Comparison of ENCODE assay signal across 16 cellular contexts in the genomic region with DNA sequence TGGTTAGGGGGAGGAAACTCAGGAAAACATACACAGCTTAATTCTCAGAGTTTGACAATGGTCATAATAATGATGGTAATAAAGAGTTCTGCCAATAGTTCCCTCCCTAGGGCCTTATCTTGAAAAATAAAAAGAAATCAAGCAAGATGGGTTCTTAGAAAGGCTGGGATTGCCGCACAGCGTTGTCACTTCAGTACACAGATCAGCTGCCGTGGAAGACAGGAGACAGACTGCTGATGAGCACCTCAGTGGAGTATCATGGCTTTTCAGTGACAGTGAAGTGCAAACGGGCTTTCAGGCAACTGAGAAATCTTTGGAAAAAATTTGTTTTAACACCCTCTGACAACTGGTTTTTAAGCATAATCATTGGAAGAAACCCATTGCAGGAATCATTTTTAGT.
A peak's percentile ranks its signal among the peaks of the same experiment; 100 is the strongest.
DNase-seq lines count a peak whose midpoint lies in the region; ATAC-seq and TF ChIP-seq lines count a peak whose summit lies in the region.
"Had no signal": no experiment of that assay in that cellular context is flagged by ENCODE, and none has a peak within 500 bp of the region (broad histone marks: within the 10 kb centered on the region; RNA-seq: fewer than 3 reads in every experiment).

No MANE protein-coding gene starts in this region.

- DNase-seq in G401 (ENCODE audit: low spot score) (peak; percentile 19), NCI-H1105 treated with DMSO at 0.1 percent for 48 hours (lab: John Stamatoyannopoulos, UW) (peak; percentile 49), adipocyte (ENCODE audit: low read depth) (no peak), neural progenitor cell (ENCODE audit: low spot score) (no peak), progenitor cell of endocrine pancreas (ENCODE audit: low spot score, unreplicated experiment) (no peak)
- DNase-seq in activated T-cell treated with anti-CD3 and anti-CD28 coated beads, Interleukin-2, amount 50 U/mL, for 24 hours: no peak
- DNase-seq: activated CD4-positive, CD25-positive, alpha-beta regulatory T cell; activated CD8-positive, alpha-beta memory T cell treated with anti-CD3 and anti-CD28 coated beads, Interleukin-2, amount 10 ng/mL, durations not matched to agents 7 days and 5 days; activated naive CD4-positive, alpha-beta T cell treated with Interleukin-2 at 50 U/mL for 16 hours; foreskin melanocyte; stimulated activated naive CD8-positive, alpha-beta T cell treated with anti-CD3 and anti-CD28 coated beads, Interleukin-15, Interleukin-2, amounts not matched to agents 100 U/mL and 50 U/mL, for 24 hours had no signal

- no peak for ATAC-seq in HG03520 (IDR thresholded peaks at IDR 0.05; ENCODE audit: unreplicated experiment)
- ATAC-seq: activated CD8-positive, alpha-beta memory T cell treated with anti-CD3 and anti-CD28 coated beads, Interleukin-2, amount 10 ng/mL, durations not matched to agents 7 days and 5 days; stimulated activated naive CD8-positive, alpha-beta T cell treated with anti-CD3 and anti-CD28 coated beads, Interleukin-15, Interleukin-2, amounts not matched to agents 100 U/mL and 50 U/mL, for 24 hours had no signal

- in situ Hi-C loops in G401 (cut with HindIII; ENCODE audit: low sequenced_read_pairs): no loop called here

- H3F3A ChIP-seq in neural progenitor cell (ENCODE audit: low read depth): no peaks in the 10 kb centered on the region

- H4K20me1 ChIP-seq in neural progenitor cell (ENCODE audit: low read depth): no peaks in the 10 kb centered on the region
- H4K20me1 ChIP-seq: BLaER1 treated with 17β-estradiol and CSF1 and Interleukin-3, amounts not matched to agents 10 nM and 100 nM had no signal

- H3K4me3 ChIP-seq in adipocyte (ENCODE audit: low read length): peak overlapping the region; percentile 51
- H3K4me3 ChIP-seq in neural progenitor cell: no peak overlapping the region
- H3K4me3 ChIP-seq: BLaER1 treated with 17β-estradiol and CSF1 and Interleukin-3, amounts not matched to agents 10 nM and 100 nM; vagina had no signal

- H3K79me2 ChIP-seq in neural progenitor cell (ENCODE audit: low read depth): no peaks in the 10 kb centered on the region

- no peak overlapping the region for H3K4me2 ChIP-seq in neural progenitor cell
- H3K4me2 ChIP-seq: BLaER1 treated with 17β-estradiol and CSF1 and Interleukin-3, amounts not matched to agents 10 nM and 100 nM had no signal

- no peak overlapping the region for H3K4me3 Mint-ChIP-seq in neural progenitor cell
- no peak overlapping the region for H3K4me3 Mint-ChIP-seq in progenitor cell of endocrine pancreas (ENCODE audit: low read depth)
- H3K4me3 Mint-ChIP-seq in activated T-cell treated with anti-CD3 and anti-CD28 coated beads, Interleukin-2, amount 50 U/mL, for 24 hours: no peak overlapping the region
- H3K4me3 Mint-ChIP-seq: activated CD8-positive, alpha-beta memory T cell treated with anti-CD3 and anti-CD28 coated beads, Interleukin-2, amount 10 ng/mL, durations not matched to agents 7 days and 5 days; endodermal cell had no signal

- H3K27me3 ChIP-seq in adipocyte (replicated peaks; ENCODE audit: control insufficient read depth, insufficient read depth, low read length) (no peaks in the 10 kb centered on the region), neural progenitor cell (no peaks in the 10 kb centered on the region)
- H3K27me3 ChIP-seq: BLaER1 treated with 17β-estradiol and CSF1 and Interleukin-3, amounts not matched to agents 10 nM and 100 nM; neutrophil; vagina had no signal

- peaks cover 16% of the 10 kb centered on the region for H3K9me3 Mint-ChIP-seq in neural progenitor cell
- H3K9me3 Mint-ChIP-seq in progenitor cell of endocrine pancreas (ENCODE audit: low read depth): peaks cover 20% of the 10 kb centered on the region
- H3K9me3 Mint-ChIP-seq in activated T-cell treated with anti-CD3 and anti-CD28 coated beads, Interleukin-2, amount 50 U/mL, for 24 hours: peaks cover 5% of the 10 kb centered on the region

- H3K27ac Mint-ChIP-seq in neural progenitor cell: no peak overlapping the region
- no peak overlapping the region for H3K27ac Mint-ChIP-seq in progenitor cell of endocrine pancreas
- H3K27ac Mint-ChIP-seq in activated T-cell treated with anti-CD3 and anti-CD28 coated beads, Interleukin-2, amount 50 U/mL, for 24 hours: no peak overlapping the region
- H3K27ac Mint-ChIP-seq: activated CD8-positive, alpha-beta memory T cell treated with anti-CD3 and anti-CD28 coated beads, Interleukin-2, amount 10 ng/mL, durations not matched to agents 7 days and 5 days; endodermal cell had no signal

- H3K9ac ChIP-seq in adipocyte (ENCODE audit: low read length) (peak overlapping the region; percentile 8), neural progenitor cell (no peak overlapping the region)
- H3K9ac ChIP-seq: BLaER1 treated with 17β-estradiol and CSF1 and Interleukin-3, amounts not matched to agents 10 nM and 100 nM had no signal

- TF ChIP-seq CTCF in neural progenitor cell (IDR thresholded peaks at IDR 0.05) (no peak), progenitor cell of endocrine pancreas (IDR thresholded peaks at IDR 0.05; ENCODE audit: unreplicated experiment) (no peak)

- no peaks in the 10 kb centered on the region for H3K36me3 ChIP-seq in adipocyte (ENCODE audit: control insufficient read depth, insufficient read depth, low read length, severe bottlenecking)
- H3K36me3 ChIP-seq in neural progenitor cell: no peaks in the 10 kb centered on the region
- H3K36me3 ChIP-seq: BLaER1 treated with 17β-estradiol and CSF1 and Interleukin-3, amounts not matched to agents 10 nM and 100 nM; neutrophil; vagina had no signal

- H3K4me1 Mint-ChIP-seq in neural progenitor cell: peaks cover 5% of the 10 kb centered on the region
- peaks cover 15% of the 10 kb centered on the region for H3K4me1 Mint-ChIP-seq in progenitor cell of endocrine pancreas (ENCODE audit: low read depth)
- H3K4me1 Mint-ChIP-seq in activated T-cell treated with anti-CD3 and anti-CD28 coated beads, Interleukin-2, amount 50 U/mL, for 24 hours (ENCODE audit: low read depth): no peaks in the 10 kb centered on the region
- H3K4me1 Mint-ChIP-seq: activated CD8-positive, alpha-beta memory T cell treated with anti-CD3 and anti-CD28 coated beads, Interleukin-2, amount 10 ng/mL, durations not matched to agents 7 days and 5 days; endodermal cell had no signal

- H3K27ac ChIP-seq in neural progenitor cell: no peak overlapping the region
- H3K27ac ChIP-seq: BLaER1 treated with 17β-estradiol and CSF1 and Interleukin-3, amounts not matched to agents 10 nM and 100 nM; neutrophil; vagina had no signal

- peak overlapping the region; percentile 2 for H2AFZ ChIP-seq in neural progenitor cell (replicated peaks)

- H3K27me3 Mint-ChIP-seq in neural progenitor cell (ENCODE audit: insufficient read depth, low read depth) (no peaks in the 10 kb centered on the region), progenitor cell of endocrine pancreas (no peaks in the 10 kb centered on the region)
- no peaks in the 10 kb centered on the region for H3K27me3 Mint-ChIP-seq in activated T-cell treated with anti-CD3 and anti-CD28 coated beads, Interleukin-2, amount 50 U/mL, for 24 hours
- H3K27me3 Mint-ChIP-seq: activated CD8-positive, alpha-beta memory T cell treated with anti-CD3 and anti-CD28 coated beads, Interleukin-2, amount 10 ng/mL, durations not matched to agents 7 days and 5 days had no signal

- H3K36me3 Mint-ChIP-seq in neural progenitor cell: no peaks in the 10 kb centered on the region
- peaks cover 2% of the 10 kb centered on the region for H3K36me3 Mint-ChIP-seq in progenitor cell of endocrine pancreas (ENCODE audit: insufficient read depth)
- H3K36me3 Mint-ChIP-seq in activated T-cell treated with anti-CD3 and anti-CD28 coated beads, Interleukin-2, amount 50 U/mL, for 24 hours (ENCODE audit: low read depth): no peaks in the 10 kb centered on the region
- H3K36me3 Mint-ChIP-seq: activated CD8-positive, alpha-beta memory T cell treated with anti-CD3 and anti-CD28 coated beads, Interleukin-2, amount 10 ng/mL, durations not matched to agents 7 days and 5 days had no signal

- no peaks in the 10 kb centered on the region for H3K9me3 ChIP-seq in adipocyte (ENCODE audit: control insufficient read depth, low read length)
- no peaks in the 10 kb centered on the region for H3K9me3 ChIP-seq in neural progenitor cell (ENCODE audit: low read depth)
- H3K9me3 ChIP-seq: neutrophil, vagina had no signal

- H3K4me1 ChIP-seq in adipocyte (ENCODE audit: control insufficient read depth, insufficient read depth, low read length) (peaks cover 21% of the 10 kb centered on the region), neural progenitor cell (no peaks in the 10 kb centered on the region)

Comparison
In these comparisons a context has a peak if more than half of its experiments do, and no peak if none do; other contexts are left out.
1. DNase-seq: peak in G401 (single experiment) and NCI-H1105 treated with DMSO at 0.1 percent for 48 hours (single experiment); none in adipocyte (single experiment), neural progenitor cell (single experiment), progenitor cell of endocrine pancreas (single experiment) and activated T-cell treated with anti-CD3 and anti-CD28 coated beads, Interleukin-2, amount 50 U/mL, for 24 hours (single experiment).